9 cellular contexts compared by ENCODE assay signal in the genomic region with DNA sequence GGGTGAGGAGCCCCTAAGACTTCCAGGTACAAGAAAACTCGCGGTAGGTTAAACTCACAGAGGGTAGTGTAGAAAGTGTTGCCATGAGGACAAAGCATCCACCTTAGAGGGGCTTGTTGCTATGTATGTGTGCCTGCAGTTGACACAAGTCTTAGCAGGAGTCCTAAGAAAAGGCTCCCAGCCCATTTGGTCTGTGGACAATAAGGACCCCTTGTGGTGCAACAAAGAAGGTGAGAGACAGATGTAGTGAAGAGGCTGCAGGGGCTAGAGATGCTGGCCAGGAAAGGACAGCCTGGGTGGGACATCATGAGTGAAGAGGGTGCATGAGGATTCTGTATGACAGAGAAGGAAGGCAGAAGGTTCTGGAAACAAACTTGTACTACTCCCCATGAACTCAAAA. TPM values are rescaled to one million over a fixed set of nuclear protein-coding genes. Genes with fewer than 3 reads are reported as not detected.
DNase-seq lines count a peak whose midpoint lies in the region; ATAC-seq and TF ChIP-seq lines count a peak whose summit lies in the region.
"Had no signal": no experiment of that assay in that cellular context is flagged by ENCODE, and none has a peak within 500 bp of the region (broad histone marks: within the 10 kb centered on the region; RNA-seq: fewer than 3 reads in every experiment).

No MANE protein-coding gene starts in this region.

- TF ChIP-seq CTCF in ascending aorta (IDR thresholded peaks at IDR 0.05), result peak; percentile 13 to 46 (median 43)
- TF ChIP-seq CTCF in left lung (IDR thresholded peaks at IDR 0.05), result peak in 1 of 2 donors; percentile 23

- H3K36me3 ChIP-seq in ascending aorta, result no peaks in the 10 kb centered on the region
- no peaks in the 10 kb centered on the region for H3K36me3 ChIP-seq in left lung
- H3K36me3 ChIP-seq: neutrophil had no signal

- H3K4me3 ChIP-seq in ascending aorta, result no peak overlapping the region
- no peak overlapping the region for H3K4me3 ChIP-seq in left lung

- no peaks in the 10 kb centered on the region for H3K4me1 ChIP-seq in ascending aorta
- H3K4me1 ChIP-seq in left lung, result no peaks in the 10 kb centered on the region

- H3K9me3 ChIP-seq in ascending aorta (no peaks in the 10 kb centered on the region), left lung (peaks cover 0 to 13% of the 10 kb centered on the region in 2 donors)
- H3K9me3 ChIP-seq: neutrophil had no signal

- DNase-seq in COR-L47 (lab: John Stamatoyannopoulos, UW) (peak; percentile 21), NCI-H526 treated with DMSO at 0.1 percent for 48 hours (lab: John Stamatoyannopoulos, UW) (peak; percentile 11), ascending aorta (ENCODE audit: low spot score in 2 of 2) (no peak), left lung (no peak), hepatic stellate cell (ENCODE audit: low spot score) (no peak), NCI-H1092 (lab: John Stamatoyannopoulos, UW) (no peak), SHP77 treated with DMSO at 0.1 percent for 48 hours (lab: John Stamatoyannopoulos, UW) (no peak)

- intact Hi-C loops in ascending aorta (cut with DNase I), result loop anchor here (5.0 to 10.0 kb wide), 2 partner anchors 151 to 174 kb away; partner anchors contain the start of gene DYRK3
- intact Hi-C loops in left lung (cut with DNase I), result no loop called here

- H3K27me3 ChIP-seq in ascending aorta (no peaks in the 10 kb centered on the region), left lung (no peaks in the 10 kb centered on the region)
- H3K27me3 ChIP-seq: neutrophil had no signal

- ATAC-seq in GM21360 (IDR thresholded peaks at IDR 0.05; ENCODE audit: unreplicated experiment) (peak; percentile 73), left lung (peak; percentile 76)

- H3K27ac ChIP-seq in ascending aorta, result no peak overlapping the region
- H3K27ac ChIP-seq in left lung, result no peak overlapping the region
- H3K27ac ChIP-seq: neutrophil had no signal

RNA-seq across cellular contexts. Expression of gene IL10, which starts 36.3 kb away (rescaled TPM):
- total RNA-seq in ascending aorta (1.6 TPM), left lung (1 to 10 TPM; 3.0 to 6.2 TPM)

RNA-seq across cellular contexts. Expression of gene IL19, which starts 38.0 kb away (rescaled TPM):
- not detected for total RNA-seq in ascending aorta
- total RNA-seq in left lung, result not detected

RNA-seq across cellular contexts. Expression of gene IL20, which starts 56.8 kb away (rescaled TPM):
- total RNA-seq in ascending aorta, result not detected
- not detected for total RNA-seq in left lung

Comparison
In these comparisons a context has a peak if more than half of its experiments do, and no peak if none do; other contexts are left out.
1. DNase-seq: peak in COR-L47 (single experiment) and NCI-H526 treated with DMSO at 0.1 percent for 48 hours (single experiment); none in ascending aorta (0 of 2), left lung (0 of 2), hepatic stellate cell (single experiment), NCI-H1092 (single experiment) and SHP77 treated with DMSO at 0.1 percent for 48 hours (single experiment).